ENCODE assay signal across 1 cellular context in genomic region chr13:33066329-33066728, GRCh38.
TF ChIP-seq lines count a peak whose summit lies in the region.

No MANE protein-coding gene starts in this region.

TF ChIP-seq in GM23338, 12 proteins besides CTCF, POLR2A, EP300 and RAD21 (continued from another document):
- TF ChIP-seq REST (IDR thresholded peaks at IDR 0.05; ENCODE audit: unreplicated experiment) (no peak), EZH2 (IDR thresholded peaks at IDR 0.05; ENCODE audit: low read depth, unreplicated experiment) (no peak), JUNB (IDR thresholded peaks at IDR 0.05; ENCODE audit: unreplicated experiment) (no peak), STAT1 (IDR thresholded peaks at IDR 0.05; ENCODE audit: unreplicated experiment) (no peak), CREB1 (CRISPR knock-in tag; IDR thresholded peaks at IDR 0.05; ENCODE audit: low read depth) (no peak), NANOG (IDR thresholded peaks at IDR 0.05; ENCODE audit: borderline replicate concordance) (no peak), ZNF114 (CRISPR knock-in tag; IDR thresholded peaks at IDR 0.05) (no peak), ZNF462 (CRISPR knock-in tag; IDR thresholded peaks at IDR 0.05) (no peak)
TF ChIP-seq in GM23338: peak in this region for 0.
